ENCODE assay signal across 8 cellular contexts in the genomic region with DNA sequence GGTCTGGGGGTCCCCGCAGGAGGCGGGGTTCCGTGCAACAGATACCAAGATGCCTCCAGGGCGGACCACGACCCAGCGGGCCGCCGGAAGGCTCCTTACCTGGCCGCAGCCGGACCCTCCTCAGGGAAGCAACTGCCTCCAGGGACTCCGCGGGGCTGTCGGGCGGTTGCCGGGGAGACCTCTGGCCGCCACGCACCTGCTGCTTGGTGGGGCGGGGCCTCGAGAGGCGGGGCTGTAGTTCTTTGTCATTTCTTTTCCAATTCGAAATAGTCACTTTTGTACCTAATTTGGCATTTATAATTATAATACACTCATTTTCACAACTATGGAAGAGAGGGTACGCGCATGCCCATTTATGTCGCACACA. TPM values are rescaled to one million over a fixed set of nuclear protein-coding genes. Genes with fewer than 3 reads are reported as not detected.
DNase-seq lines count a peak whose midpoint lies in the region; ATAC-seq and TF ChIP-seq lines count a peak whose summit lies in the region.

No MANE protein-coding gene starts in this region.

- H3K9me3 ChIP-seq in RWPE2 (ENCODE audit: severe bottlenecking) (no peaks in the 10 kb centered on the region), heart left ventricle (no peaks in the 10 kb centered on the region), vagina (no peaks in the 10 kb centered on the region)

- H3K4me1 ChIP-seq in RWPE2 (ENCODE audit: insufficient read depth, poor library complexity, severe bottlenecking), result peaks cover 18% of the 10 kb centered on the region
- H3K4me1 ChIP-seq in heart left ventricle, result peaks cover 0 to 34% (median 15%) of the 10 kb centered on the region in 12 donors
- H3K4me1 ChIP-seq in vagina, result peaks cover 26% of the 10 kb centered on the region

- no peaks in the 10 kb centered on the region for H3K36me3 ChIP-seq in RWPE2 (ENCODE audit: low read depth)
- no peaks in the 10 kb centered on the region for H3K36me3 ChIP-seq in heart left ventricle
- H3K36me3 ChIP-seq in vagina, result no peaks in the 10 kb centered on the region

- peak overlapping the region; percentile 48 for H3K4me3 ChIP-seq in RWPE2 (ENCODE audit: severe bottlenecking)
- H3K4me3 ChIP-seq in heart left ventricle, result peak overlapping the region; percentile 57 to 97 (median 80)
- peak overlapping the region; percentile 81 to 91 for H3K4me3 ChIP-seq in vagina

- CTCF ChIA-PET in activated naive CD4-positive, alpha-beta T cell treated with anti-CD3 and anti-CD28 coated beads, Interleukin-2, amount 10 ng/mL, durations not matched to agents 7 days and 5 days (lab: Charles Lee), result interaction anchor here (1.6 to 3.0 kb wide), 2 partner anchors 349 kb away, joined by 8 read pairs; no protein-coding TSS in a partner anchor

- H3K4me1 Mint-ChIP-seq in activated naive CD4-positive, alpha-beta T cell treated with anti-CD3 and anti-CD28 coated beads, Interleukin-2, amount 10 ng/mL, durations not matched to agents 7 days and 5 days, result peaks cover 24% of the 10 kb centered on the region

- H3K27me3 Mint-ChIP-seq in activated naive CD4-positive, alpha-beta T cell treated with anti-CD3 and anti-CD28 coated beads, Interleukin-2, amount 10 ng/mL, durations not matched to agents 7 days and 5 days, result peaks cover 15% of the 10 kb centered on the region

- WGBS in heart left ventricle, 4 donors, result 0 to 1% (median 1%) methylated on average over 18 to 24 of the region's 24 CpGs

- H3K27me3 ChIP-seq in RWPE2 (ENCODE audit: insufficient read depth, poor library complexity, severe bottlenecking) (no peaks in the 10 kb centered on the region), heart left ventricle (no peaks in the 10 kb centered on the region), vagina (no peaks in the 10 kb centered on the region)

- no peaks in the 10 kb centered on the region for H3K9me3 Mint-ChIP-seq in activated naive CD4-positive, alpha-beta T cell treated with anti-CD3 and anti-CD28 coated beads, Interleukin-2, amount 10 ng/mL, durations not matched to agents 7 days and 5 days

- DNase-seq in C1 segment of cervical spinal cord (lab: John Stamatoyannopoulos, UW), result peak in 10 of 14 donors; percentile 24 to 73 (median 52)
- DNase-seq in RWPE2 (ENCODE audit: low spot score), result no peak
- DNase-seq in activated naive CD4-positive, alpha-beta T cell treated with anti-CD3 and anti-CD28 coated beads, Interleukin-2, amount 10 ng/mL, durations not matched to agents 7 days and 5 days, result peak; percentile 81
- peak; percentile 43 to 72 (median 53) for DNase-seq in heart left ventricle
- DNase-seq in posterior cingulate gyrus, result peak; percentile 40 to 94 (median 54)
- no peak for DNase-seq in vagina (ENCODE audit: extremely low spot score in 2 of 2)

- no peaks in the 10 kb centered on the region for H3K36me3 Mint-ChIP-seq in activated naive CD4-positive, alpha-beta T cell treated with anti-CD3 and anti-CD28 coated beads, Interleukin-2, amount 10 ng/mL, durations not matched to agents 7 days and 5 days

- H3K4me3 Mint-ChIP-seq in activated naive CD4-positive, alpha-beta T cell treated with anti-CD3 and anti-CD28 coated beads, Interleukin-2, amount 10 ng/mL, durations not matched to agents 7 days and 5 days, result peak overlapping the region; percentile 83

- H3K27ac Mint-ChIP-seq in activated naive CD4-positive, alpha-beta T cell treated with anti-CD3 and anti-CD28 coated beads, Interleukin-2, amount 10 ng/mL, durations not matched to agents 7 days and 5 days, result peak overlapping the region; percentile 52

- peak; percentile 40 for ATAC-seq in GM19397 (IDR thresholded peaks at IDR 0.05; ENCODE audit: unreplicated experiment)
- peak; percentile 24 for ATAC-seq in HG03565 (IDR thresholded peaks at IDR 0.05; ENCODE audit: unreplicated experiment)
- ATAC-seq in RWPE2 (ENCODE audit: low read depth), result 0 out of 3 replicates have a peak, but pooled peaks have one; percentile 14
- ATAC-seq in heart left ventricle, result peak; percentile 27 to 54 (median 40)

- TF ChIP-seq POLR2A in heart left ventricle (IDR thresholded peaks at IDR 0.05) (no peak), vagina (IDR thresholded peaks at IDR 0.05) (no peak)

- TF ChIP-seq CTCF in RWPE2 (IDR thresholded peaks at IDR 0.05; ENCODE audit: poor library complexity, severe bottlenecking), result no peak
- TF ChIP-seq CTCF in heart left ventricle (IDR thresholded peaks at IDR 0.05), result no peak
- no peak for TF ChIP-seq CTCF in vagina (IDR thresholded peaks at IDR 0.05)

- intact Hi-C loops in heart left ventricle (cut with DNase I) (loop anchor here in 6 of 10 donors (5.0 to 10.0 kb wide), 4 partner anchors 163 to 494 kb away; a partner anchor contains a TSS), posterior cingulate gyrus (cut with DNase I) (loop anchor here (5.0 to 10.0 kb wide), 3 partner anchors 163 to 487 kb away; a partner anchor contains a TSS), vagina (cut with DNase I) (no loop called here)

- H3K27ac ChIP-seq in RWPE2 (ENCODE audit: poor library complexity, severe bottlenecking) (peak overlapping the region; percentile 33), heart left ventricle (peak overlapping the region in 11 of 12 donors; percentile 64 to 95 (median 83)), vagina (peak overlapping the region; percentile 86)

RNA-seq across cellular contexts. Expression of a gene that starts 0.6 kb away (rescaled TPM):
- 10 to 100 TPM in 5 of 9 donors, 1 to 10 TPM in 4; 7.7 to 17.0 (median 10.6) TPM for total RNA-seq in heart left ventricle
- 1 to 10 TPM; 6.6 to 6.9 TPM for polyA plus RNA-seq in heart left ventricle
- total RNA-seq in vagina, result 8.1 TPM

RNA-seq across cellular contexts. Expression of a gene that starts 0.7 kb away (rescaled TPM):
- total RNA-seq in heart left ventricle, result 10 to 100 TPM in 6 of 9 donors, 1 to 10 TPM in 3; 6.9 to 17.2 (median 10.4) TPM
- 1 to 10 TPM; 4.8 to 9.3 TPM for polyA plus RNA-seq in heart left ventricle
- 15.2 TPM for total RNA-seq in vagina

Comparison
In these comparisons a context has a peak if more than half of its experiments do, and no peak if none do; other contexts are left out.
1. DNase-seq: peak in C1 segment of cervical spinal cord (10 of 14), activated naive CD4-positive, alpha-beta T cell treated with anti-CD3 and anti-CD28 coated beads, Interleukin-2, amount 10 ng/mL, durations not matched to agents 7 days and 5 days (single experiment), heart left ventricle (5 of 5) and posterior cingulate gyrus (10 of 10); none in RWPE2 (single experiment) and vagina (0 of 2).
2. H3K27ac ChIP-seq: peak in every context shown above with its lines; median percentile 86 in vagina; 83 in heart left ventricle; 33 in RWPE2.
3. Peak in every context shown above with its lines, with median percentiles within 50 percentile points of each other: ATAC-seq and H3K4me3 ChIP-seq.